ENCODE assay signal across 10 cellular contexts in genomic region chr4:169103966-169104412, GRCh38.
DNase-seq lines count a peak whose midpoint lies in the region; ATAC-seq, FAIRE-seq and TF ChIP-seq lines count a peak whose summit lies in the region.
"Had no signal": no experiment of that assay in that cellular context is flagged by ENCODE, and none has a peak within 500 bp of the region (broad histone marks: within the 10 kb centered on the region; RNA-seq: fewer than 3 reads in every experiment).

No MANE protein-coding gene starts in this region.

- CTCF ChIA-PET in SK-N-SH (lab: Yijun Ruan, JAX) = interaction anchor here (1.8 kb wide), 1 partner anchor 17 kb away, joined by 5 read pairs; no protein-coding TSS in a partner anchor

- TF ChIP-seq CTCF in SK-N-SH (IDR thresholded peaks at IDR 0.05) = no peak
- TF ChIP-seq CTCF in keratinocyte (optimal IDR thresholded peaks at IDR 0.05 in 1 of 3, IDR thresholded peaks at IDR 0.05 in 1 of 3, conservative IDR thresholded peaks at IDR 0.05 in 1 of 3; ENCODE audit: extremely low read depth in 1 of 3, insufficient read depth in 2 of 3, low read length in 3 of 3) = no peak
- TF ChIP-seq CTCF in colonic mucosa (IDR thresholded peaks at IDR 0.05) = no peak

- H3K9me3 ChIP-seq in HUES64 (ENCODE audit: insufficient read depth, low read depth, low read length) = no peaks in the 10 kb centered on the region
- no peaks in the 10 kb centered on the region for H3K9me3 ChIP-seq in SK-N-SH
- H3K9me3 ChIP-seq in keratinocyte (ENCODE audit: control insufficient read depth, low read depth, low read length) = no peaks in the 10 kb centered on the region
- H3K9me3 ChIP-seq in colonic mucosa = no peaks in the 10 kb centered on the region

- no peak for TF ChIP-seq EP300 in SK-N-SH (IDR thresholded peaks at IDR 0.05; ENCODE audit: borderline replicate concordance in 1 of 2, low read depth in 1 of 2, low read length in 1 of 2)

- peak; percentile 87 for FAIRE-seq in keratinocyte (lab: Jason Lieb, UNC)

- ATAC-seq in GM18873 (IDR thresholded peaks at IDR 0.05; ENCODE audit: low FRiP score, unreplicated experiment) = no peak

- no peaks in the 10 kb centered on the region for H3K4me1 Mint-ChIP-seq in activated T-helper 1 cell treated with anti-CD3 and anti-CD28 coated beads, Interleukin-12 subunit alpha, Interleukin-12 subunit beta, Interleukin-2, Interleukin-4 antibody, amounts not matched to agents 30 ng/mL and 10 ng/mL and 1 ng/mL, durations not matched to agents 14 hours and 24 hours and 36 hours (ENCODE audit: low read depth)
- H3K4me1 Mint-ChIP-seq: immature natural killer cell had no signal

- H3K4me3 ChIP-seq in HUES64 (ENCODE audit: low read length) = no peak overlapping the region
- H3K4me3 ChIP-seq in SK-N-SH (ENCODE audit: low read depth in 2 of 2, low read length in 1 of 2) = no peak overlapping the region
- H3K4me3 ChIP-seq in keratinocyte (ENCODE audit: control insufficient read depth in 2 of 3, extremely low read depth in 1 of 3, insufficient read depth in 2 of 3, low read depth in 1 of 3, low read length in 3 of 3) = no peak overlapping the region
- no peak overlapping the region for H3K4me3 ChIP-seq in colonic mucosa

- H3K9ac ChIP-seq in HUES64 (ENCODE audit: low read depth, low read length) = no peak overlapping the region
- no peak overlapping the region for H3K9ac ChIP-seq in SK-N-SH
- H3K9ac ChIP-seq in keratinocyte (ENCODE audit: control insufficient read depth, extremely low read depth, insufficient read depth, low read length) = no peak overlapping the region
- H3K9ac ChIP-seq in colonic mucosa (ENCODE audit: low read depth in 2 of 2, low read length in 2 of 2) = no peak overlapping the region

- peak overlapping the region; percentile 58 for H3K27ac ChIP-seq in HUES64 (ENCODE audit: low read depth, low read length)
- peak overlapping the region in 1 of 2 experiments; percentile 18; a peak in 1 of 4 replicates for H3K27ac ChIP-seq in SK-N-SH (ENCODE audit: low read depth in 2 of 2, low read length in 1 of 2)
- peak overlapping the region; percentile 22 for H3K27ac ChIP-seq in keratinocyte (ENCODE audit: control insufficient read depth, insufficient read depth, low read length)
- H3K27ac ChIP-seq in colonic mucosa = no peak overlapping the region

- peaks cover 75% of the 10 kb centered on the region; the same call in 1 of the 2 replicates for H3K79me2 ChIP-seq in SK-N-SH (ENCODE audit: insufficient read depth)
- H3K79me2 ChIP-seq in keratinocyte (ENCODE audit: control insufficient read depth, insufficient read depth, low read length) = no peaks in the 10 kb centered on the region

- no peaks in the 10 kb centered on the region for H3K27me3 Mint-ChIP-seq in activated T-helper 1 cell treated with anti-CD3 and anti-CD28 coated beads, Interleukin-12 subunit alpha, Interleukin-12 subunit beta, Interleukin-2, Interleukin-4 antibody, amounts not matched to agents 30 ng/mL and 10 ng/mL and 1 ng/mL, durations not matched to agents 14 hours and 24 hours and 36 hours (ENCODE audit: insufficient read depth)

- intact Hi-C loops in activated T-helper 1 cell treated with anti-CD3 and anti-CD28 coated beads, Interleukin-12 subunit alpha, Interleukin-12 subunit beta, Interleukin-2, Interleukin-4 antibody, amounts not matched to agents 30 ng/mL and 10 ng/mL and 1 ng/mL, durations not matched to agents 14 hours and 24 hours and 36 hours (cut with micrococcal nuclease) = no loop called here
- intact Hi-C loops in colonic mucosa (cut with DNase I) = no loop called here

- H4K20me1 ChIP-seq in SK-N-SH (ENCODE audit: insufficient read depth) (no peaks in the 10 kb centered on the region), keratinocyte (ENCODE audit: control insufficient read depth, extremely low read depth, insufficient read depth, low read length) (no peaks in the 10 kb centered on the region)

- DNase-seq in Ammon's horn (ENCODE audit: low spot score) (peak; percentile 37), SK-N-SH (peak; percentile 65), keratinocyte (ENCODE audit: low read depth, low spot score) (no peak), colonic mucosa (no peak), middle frontal gyrus (ENCODE audit: extremely low spot score, low spot score) (no peak)
- no peak for DNase-seq in activated T-helper 1 cell treated with anti-CD3 and anti-CD28 coated beads, Interleukin-12 subunit alpha, Interleukin-12 subunit beta, Interleukin-2, Interleukin-4 antibody, amounts not matched to agents 30 ng/mL and 10 ng/mL and 1 ng/mL, durations not matched to agents 14 hours and 24 hours and 36 hours (ENCODE audit: low spot score)
- DNase-seq: activated effector memory CD4-positive, alpha-beta T cell treated with anti-CD3 and anti-CD28 coated beads, Interleukin-2, amount 50 U/mL, for 16 hours; immature natural killer cell had no signal

- no peaks in the 10 kb centered on the region for H3K9me3 Mint-ChIP-seq in activated T-helper 1 cell treated with anti-CD3 and anti-CD28 coated beads, Interleukin-12 subunit alpha, Interleukin-12 subunit beta, Interleukin-2, Interleukin-4 antibody, amounts not matched to agents 30 ng/mL and 10 ng/mL and 1 ng/mL, durations not matched to agents 14 hours and 24 hours and 36 hours
- H3K9me3 Mint-ChIP-seq: immature natural killer cell had no signal

- dilution Hi-C loops in keratinocyte (cut with MboI; ENCODE audit: extremely low pct_ligation_motif_present, low sequenced_read_pairs) = no loop called here

- H3K27ac Mint-ChIP-seq in activated T-helper 1 cell treated with anti-CD3 and anti-CD28 coated beads, Interleukin-12 subunit alpha, Interleukin-12 subunit beta, Interleukin-2, Interleukin-4 antibody, amounts not matched to agents 30 ng/mL and 10 ng/mL and 1 ng/mL, durations not matched to agents 14 hours and 24 hours and 36 hours = no peak overlapping the region
- H3K27ac Mint-ChIP-seq: immature natural killer cell had no signal

- POLR2A ChIA-PET in SK-N-SH (lab: Yijun Ruan, JAX) = no interaction called here

- H3K9me2 ChIP-seq in SK-N-SH = no peaks in the 10 kb centered on the region

- H3K27me3 ChIP-seq in HUES64 (ENCODE audit: insufficient read depth, low read length) (no peaks in the 10 kb centered on the region), SK-N-SH (ENCODE audit: insufficient read depth) (no peaks in the 10 kb centered on the region), keratinocyte (ENCODE audit: control insufficient read depth, extremely low read depth, insufficient read depth, low read length) (no peaks in the 10 kb centered on the region), colonic mucosa (no peaks in the 10 kb centered on the region)

- H3K4me2 ChIP-seq in SK-N-SH = no peak overlapping the region; the same call in 1 of the 2 replicates
- peak overlapping the region; percentile 45 for H3K4me2 ChIP-seq in keratinocyte (ENCODE audit: control insufficient read depth, extremely low read depth, insufficient read depth, low read depth, low read length)

- H3K4me3 Mint-ChIP-seq in activated T-helper 1 cell treated with anti-CD3 and anti-CD28 coated beads, Interleukin-12 subunit alpha, Interleukin-12 subunit beta, Interleukin-2, Interleukin-4 antibody, amounts not matched to agents 30 ng/mL and 10 ng/mL and 1 ng/mL, durations not matched to agents 14 hours and 24 hours and 36 hours = no peak overlapping the region
- H3K4me3 Mint-ChIP-seq: immature natural killer cell had no signal

- peaks cover 5% of the 10 kb centered on the region for H3F3A ChIP-seq in SK-N-SH (replicated peaks; ENCODE audit: insufficient read depth)

- peaks cover 29% of the 10 kb centered on the region for H3K4me1 ChIP-seq in HUES64 (ENCODE audit: insufficient read depth, low read length)
- H3K4me1 ChIP-seq in SK-N-SH (ENCODE audit: control insufficient read depth in 1 of 2, insufficient read depth in 2 of 2, low read depth in 1 of 2, low read length in 1 of 2) = peaks cover 8 to 28% of the 10 kb centered on the region in 2 experiments; a peak in 2 of 4 replicates
- peaks cover 19% of the 10 kb centered on the region for H3K4me1 ChIP-seq in keratinocyte (ENCODE audit: control insufficient read depth, extremely low read depth, insufficient read depth, low read length)
- no peaks in the 10 kb centered on the region for H3K4me1 ChIP-seq in colonic mucosa

- TF ChIP-seq RAD21 in SK-N-SH (IDR thresholded peaks at IDR 0.05; ENCODE audit: low read length) = no peak

- H2AFZ ChIP-seq in SK-N-SH (ENCODE audit: low read depth) (no peak overlapping the region), keratinocyte (ENCODE audit: control insufficient read depth, low read length) (no peak overlapping the region)

- H3K9me1 ChIP-seq in keratinocyte (ENCODE audit: control insufficient read depth, extremely low read depth, insufficient read depth, low read length) = no peaks in the 10 kb centered on the region

- no peaks in the 10 kb centered on the region for H3K36me3 Mint-ChIP-seq in activated T-helper 1 cell treated with anti-CD3 and anti-CD28 coated beads, Interleukin-12 subunit alpha, Interleukin-12 subunit beta, Interleukin-2, Interleukin-4 antibody, amounts not matched to agents 30 ng/mL and 10 ng/mL and 1 ng/mL, durations not matched to agents 14 hours and 24 hours and 36 hours (ENCODE audit: low read depth)

- 45% methylated on average over 3 of the region's 3 CpGs for WGBS in HUES64
- WGBS in SK-N-SH (ENCODE audit: low lambda C conversion rate) = 50% methylated on average over 3 of the region's 3 CpGs

- H3K36me3 ChIP-seq in HUES64 (ENCODE audit: insufficient read depth, low read length) (peaks cover 27% of the 10 kb centered on the region), SK-N-SH (replicated peaks in 1 of 2; ENCODE audit: control insufficient read depth in 1 of 2, insufficient read depth in 2 of 2, low read length in 1 of 2) (peaks cover 27 to 77% of the 10 kb centered on the region in 2 experiments), keratinocyte (ENCODE audit: control insufficient read depth in 2 of 2, extremely low read depth in 1 of 2, insufficient read depth in 2 of 2, low read length in 2 of 2) (peaks cover 11 to 12% of the 10 kb centered on the region in 2 experiments), colonic mucosa (no peaks in the 10 kb centered on the region)

TF ChIP-seq in SK-N-SH, 30 proteins besides CTCF, POLR2A, EP300 and RAD21 (continues in another document):
- TF ChIP-seq NFIC (IDR thresholded peaks at IDR 0.05; ENCODE audit: borderline replicate concordance) (no peak; the same call in 1 of the 2 replicates), RCOR1 (IDR thresholded peaks at IDR 0.05; ENCODE audit: low read length) (0 out of 2 replicates have a peak, but pooled peaks have one; percentile 20), PBX3 (IDR thresholded peaks at IDR 0.05) (peak; percentile 46), TCF12 (IDR thresholded peaks at IDR 0.05) (peak; percentile 65), SIN3A (IDR thresholded peaks at IDR 0.05; ENCODE audit: borderline replicate concordance, low read depth, low read length) (no peak)

Comparison
In these comparisons a context has a peak if more than half of its experiments do, and no peak if none do; other contexts are left out.
1. DNase-seq: peak in Ammon's horn (single experiment) and SK-N-SH (single experiment); none in keratinocyte (single experiment), activated T-helper 1 cell treated with anti-CD3 and anti-CD28 coated beads, Interleukin-12 subunit alpha, Interleukin-12 subunit beta, Interleukin-2, Interleukin-4 antibody, amounts not matched to agents 30 ng/mL and 10 ng/mL and 1 ng/mL, durations not matched to agents 14 hours and 24 hours and 36 hours (single experiment), colonic mucosa (single experiment) and middle frontal gyrus (single experiment).